24 cellular contexts compared by ENCODE assay signal in the genomic region with DNA sequence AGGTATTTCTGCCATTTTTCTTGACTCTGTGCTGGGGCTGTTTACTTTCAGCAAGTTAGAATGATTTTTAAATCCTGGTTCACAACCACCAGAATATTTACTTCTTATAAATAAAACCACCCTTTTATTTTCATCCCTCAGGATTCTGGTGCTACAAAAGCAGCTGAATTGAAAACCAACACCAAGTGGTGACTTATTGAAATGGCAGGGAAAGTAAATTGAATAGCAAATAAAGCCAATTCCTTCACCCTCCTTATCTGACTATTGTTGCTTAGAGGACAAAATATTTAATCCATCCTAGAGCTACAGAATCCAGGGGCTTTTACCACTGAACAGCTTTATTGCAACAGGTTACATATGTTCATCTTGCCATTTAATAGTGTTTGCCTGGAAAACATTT.
"Had no signal": no experiment of that assay in that cellular context is flagged by ENCODE, and none has a peak within 500 bp of the region (broad histone marks: within the 10 kb centered on the region; RNA-seq: fewer than 3 reads in every experiment).

No MANE protein-coding gene starts in this region.

- H3K36me3 ChIP-seq: left lung, stomach, suprapubic skin, tibial nerve had no signal

- H3K9me3 ChIP-seq: stomach, suprapubic skin, tibial nerve had no signal

- H3K4me3 ChIP-seq: left lung, lung, stomach, suprapubic skin, tibial nerve had no signal

- H3K27ac ChIP-seq: left lung, parathyroid adenoma, stomach, suprapubic skin, tibial nerve had no signal

- H3K4me1 ChIP-seq: left lung, parathyroid adenoma, stomach, suprapubic skin, tibial nerve had no signal

- ATAC-seq: activated naive CD8-positive, alpha-beta T cell treated with anti-CD3 and anti-CD28 coated beads, Interleukin-2, amount 50 U/mL, for 24 hours; left lung; natural killer cell; sciatic nerve; stimulated activated memory B cell treated with anti-CD40 and anti-IgM and Interleukin-4, amounts not matched to agents 10 μg/mL and 1 μg/mL and 100 μg/mL, for 72 hours had no signal

- H3K27me3 ChIP-seq: left lung, stomach, suprapubic skin, tibial nerve had no signal

- DNase-seq: activated B cell treated with CpG ODN at 0.5 μM for 24 hours; activated CD4-positive, alpha-beta memory T cell treated with anti-CD3 and anti-CD28 coated beads, Interleukin-2, amount 10 ng/mL, durations not matched to agents 7 days and 5 days; activated CD4-positive, alpha-beta T cell treated with anti-CD3 and anti-CD28 coated beads for 48 hours; activated effector memory CD4-positive, alpha-beta T cell treated with anti-CD3 and anti-CD28 coated beads, Interleukin-2, amount 50 U/mL, for 16 hours; activated naive CD4-positive, alpha-beta T cell treated with anti-CD3 and anti-CD28 coated beads, Interleukin-2, amount 50 U/mL, for 16 hours; activated naive CD8-positive, alpha-beta T cell treated with anti-CD3 and anti-CD28 coated beads, Interleukin-2, amount 50 U/mL, for 24 hours; cortex of kidney; erythroblast; foreskin fibroblast; immature natural killer cell; kidney glomerular epithelial cell; left lung; natural killer cell; nucleus accumbens; small intestine; stimulated activated CD4-positive, alpha-beta T cell treated with anti-CD3 and anti-CD28 coated beads, Interleukin-15, amount 100 ng/mL, for 24 hours; stomach; T1000 had no signal
